In the genomic region with DNA sequence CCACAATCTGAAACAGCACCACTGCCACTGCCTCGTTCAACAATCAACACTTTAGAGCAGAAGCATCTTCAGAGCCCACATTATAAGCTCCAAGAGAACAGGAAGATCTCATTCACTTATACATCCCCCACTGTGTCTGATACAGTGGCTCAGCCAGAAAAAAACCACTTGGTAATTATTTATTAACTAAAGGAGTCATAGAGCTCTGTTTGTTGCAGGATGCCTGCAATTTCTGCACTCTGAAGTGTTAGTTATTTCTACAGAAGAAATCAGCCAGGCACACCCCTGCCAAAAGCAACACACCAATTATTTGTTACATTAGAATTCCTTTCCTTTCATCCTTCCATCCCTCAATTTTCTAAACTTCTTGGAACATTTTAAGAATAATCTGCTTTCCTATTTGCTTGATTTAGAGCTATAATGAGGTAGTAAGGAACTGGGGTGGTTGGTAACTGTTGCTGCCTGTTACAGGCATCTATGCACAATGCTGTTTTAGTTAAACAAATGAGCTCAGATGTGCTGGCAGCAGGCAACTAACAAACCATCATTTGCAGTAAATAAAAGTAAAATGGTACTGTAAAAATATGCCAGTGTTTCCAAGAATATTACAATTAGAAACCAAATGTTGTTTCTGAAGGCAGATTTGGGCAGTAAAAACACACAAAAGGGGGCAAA, we compare ENCODE assay signal across 11 cellular contexts. TPM values are rescaled to one million over a fixed set of nuclear protein-coding genes. Genes with fewer than 3 reads are reported as not detected.
DNase-seq lines count a peak whose midpoint lies in the region; ATAC-seq, FAIRE-seq and TF ChIP-seq lines count a peak whose summit lies in the region.
"Had no signal": no experiment of that assay in that cellular context is flagged by ENCODE, and none has a peak within 500 bp of the region (broad histone marks: within the 10 kb centered on the region; RNA-seq: fewer than 3 reads in every experiment).

No MANE protein-coding gene starts in this region.

- H3K27me3 ChIP-seq in astrocyte (ENCODE audit: insufficient read depth, low read length) (no peaks in the 10 kb centered on the region), BE2C (no peaks in the 10 kb centered on the region)

- H3K4me3 Mint-ChIP-seq in astrocyte (ENCODE audit: unreplicated experiment): no peak overlapping the region
- no peak overlapping the region for H3K4me3 Mint-ChIP-seq in mesothelial cell of epicardium
- H3K4me3 Mint-ChIP-seq: activated B cell treated with CpG ODN at 0.5 μM for 24 hours had no signal

- 78 to 88% methylated on average over 1 of the region's 1 CpG for WGBS in lower leg skin, 2 donors

- H3K4me1 ChIP-seq in astrocyte (ENCODE audit: insufficient read depth, low read length): no peaks in the 10 kb centered on the region
- H3K4me1 ChIP-seq in BE2C: no peaks in the 10 kb centered on the region

- H3K4me3 ChIP-seq in GM08714 (ENCODE audit: low read length) (peak overlapping the region; percentile 32; the same call in 1 of the 2 replicates), astrocyte (ENCODE audit: insufficient read depth, low read depth, low read length) (no peak overlapping the region), BE2C (ENCODE audit: low read depth, low read length) (no peak overlapping the region), lower leg skin (ENCODE audit: low read depth, poor library complexity, severe bottlenecking) (no peak overlapping the region)
- H3K4me3 ChIP-seq: coronary artery had no signal

- no peaks in the 10 kb centered on the region for H3K36me3 ChIP-seq in astrocyte (ENCODE audit: insufficient read depth, low read length)
- no peaks in the 10 kb centered on the region for H3K36me3 ChIP-seq in BE2C

- H3K36me3 Mint-ChIP-seq in astrocyte (ENCODE audit: low read depth, unreplicated experiment): no peaks in the 10 kb centered on the region
- H3K36me3 Mint-ChIP-seq in mesothelial cell of epicardium: peaks cover 9% of the 10 kb centered on the region

- H3K4me1 Mint-ChIP-seq in astrocyte (ENCODE audit: low read depth, unreplicated experiment) (peaks cover 24% of the 10 kb centered on the region), mesothelial cell of epicardium (peaks cover 11% of the 10 kb centered on the region)

- H3K9me3 ChIP-seq in astrocyte (ENCODE audit: insufficient read depth, low read depth, low read length) (no peaks in the 10 kb centered on the region), BE2C (no peaks in the 10 kb centered on the region)

- ATAC-seq in HG02588 (IDR thresholded peaks at IDR 0.05; ENCODE audit: unreplicated experiment) (peak; percentile 39), GM21360 (IDR thresholded peaks at IDR 0.05; ENCODE audit: unreplicated experiment) (no peak)

- peaks cover 26% of the 10 kb centered on the region for H4K20me1 ChIP-seq in astrocyte (ENCODE audit: insufficient read depth, low read length)

- no peak overlapping the region for H3K4me2 ChIP-seq in astrocyte (ENCODE audit: low read length)

- no peak overlapping the region for H3K9ac ChIP-seq in astrocyte (ENCODE audit: low read length)

- DNase-seq in astrocyte (ENCODE audit: low read depth): no peak
- no peak for DNase-seq in mesothelial cell of epicardium (ENCODE audit: low spot score in 2 of 2, unreplicated experiment in 2 of 2)
- no peak for DNase-seq in BE2C
- DNase-seq in lower leg skin (ENCODE audit: low spot score in 2 of 2): no peak
- DNase-seq in hepatic stellate cell (ENCODE audit: low spot score): no peak
- DNase-seq: activated B cell treated with CpG ODN at 0.5 μM for 24 hours, NCI-H510A treated with DMSO at 0.1 percent for 48 hours had no signal

- H2AFZ ChIP-seq in astrocyte (ENCODE audit: low read depth, low read length): no peak overlapping the region

- no peak for TF ChIP-seq POLR2A in lower leg skin (IDR thresholded peaks at IDR 0.05)

- H3K9me3 Mint-ChIP-seq in astrocyte (ENCODE audit: unreplicated experiment): no peaks in the 10 kb centered on the region
- peaks cover 16% of the 10 kb centered on the region for H3K9me3 Mint-ChIP-seq in mesothelial cell of epicardium
- H3K9me3 Mint-ChIP-seq: activated B cell treated with CpG ODN at 0.5 μM for 24 hours had no signal

- FAIRE-seq in astrocyte (lab: Jason Lieb, UNC): no peak

- peak overlapping the region; percentile 86 for H3K27ac Mint-ChIP-seq in astrocyte (ENCODE audit: unreplicated experiment)
- peak overlapping the region; percentile 24 for H3K27ac Mint-ChIP-seq in mesothelial cell of epicardium
- H3K27ac Mint-ChIP-seq: activated B cell treated with CpG ODN at 0.5 μM for 24 hours had no signal

- H3K27ac ChIP-seq in astrocyte (ENCODE audit: low read depth, low read length): no peak overlapping the region
- H3K27ac ChIP-seq: coronary artery had no signal

- no peak for TF ChIP-seq CTCF in astrocyte (IDR thresholded peaks at IDR 0.05; ENCODE audit: insufficient read depth, low read depth, low read length)
- no peak for TF ChIP-seq CTCF in mesothelial cell of epicardium (IDR thresholded peaks at IDR 0.05; ENCODE audit: unreplicated experiment)
- TF ChIP-seq CTCF in BE2C (IDR thresholded peaks at IDR 0.05; ENCODE audit: low read depth, low read length): no peak
- TF ChIP-seq CTCF in lower leg skin (IDR thresholded peaks at IDR 0.05): no peak

- intact Hi-C loops in lower leg skin (cut with DNase I; ENCODE audit: low total_unique reads): no loop called here

- H3K27me3 Mint-ChIP-seq in astrocyte (ENCODE audit: low read depth, unreplicated experiment) (no peaks in the 10 kb centered on the region), mesothelial cell of epicardium (ENCODE audit: low read depth) (no peaks in the 10 kb centered on the region)
- H3K27me3 Mint-ChIP-seq: activated B cell treated with CpG ODN at 0.5 μM for 24 hours had no signal

- no peaks in the 10 kb centered on the region for H3K79me2 ChIP-seq in astrocyte (ENCODE audit: insufficient read depth, low read length)

RNA-seq across cellular contexts. Expression of gene DYM, which starts 59.9 kb away (rescaled TPM):
- total RNA-seq in astrocyte: 55.2 and 57.7 TPM in 2 replicates
- 65.3 to 76.1 TPM (median 71.2 TPM) in 3 replicates for total RNA-seq in mesothelial cell of epicardium
- polyA plus RNA-seq in BE2C (2012; ENCODE audit: insufficient read depth, insufficient read length, low read depth): 14.1 TPM
- total RNA-seq in lower leg skin: 10 to 100 TPM; 29.0 to 67.1 (median 54.3) TPM
